1 cellular context compared by ENCODE assay signal in the genomic region with DNA sequence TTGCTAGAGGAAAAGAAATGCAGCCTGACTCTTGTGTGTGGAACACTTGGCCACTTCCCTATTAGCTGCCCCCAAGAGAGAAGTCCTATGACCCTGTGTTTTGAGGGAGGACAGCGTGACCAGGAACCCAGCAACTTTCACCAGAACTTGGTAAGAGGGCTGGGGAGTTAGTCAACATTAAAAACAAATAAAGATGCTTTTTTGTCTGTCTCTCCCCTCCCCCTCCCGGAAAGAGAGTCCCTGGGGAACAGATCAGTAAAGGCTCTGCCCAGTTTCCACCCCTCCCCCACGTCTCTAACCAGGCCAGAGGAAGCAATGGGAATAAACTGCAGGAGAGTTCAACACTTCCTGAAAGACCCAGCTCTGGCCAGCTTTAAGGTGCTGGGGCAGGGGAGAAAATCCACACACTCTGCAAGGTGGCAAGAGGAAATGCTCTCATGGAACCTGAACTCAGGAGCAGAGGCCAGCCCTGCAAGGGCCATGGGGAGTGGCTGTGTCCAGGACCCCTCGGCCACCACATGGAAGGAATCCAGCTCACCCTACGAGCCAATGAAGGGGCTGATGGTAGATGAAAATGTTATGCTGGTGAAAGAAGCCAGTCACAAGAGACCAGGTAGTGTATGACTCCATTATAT.
TF ChIP-seq lines count a peak whose summit lies in the region.

No MANE protein-coding gene starts in this region.

TF ChIP-seq in HepG2, 621 proteins besides CTCF, POLR2A, EP300 and RAD21 (continued from another document and continues in another):
- TF ChIP-seq, protein P1, sequence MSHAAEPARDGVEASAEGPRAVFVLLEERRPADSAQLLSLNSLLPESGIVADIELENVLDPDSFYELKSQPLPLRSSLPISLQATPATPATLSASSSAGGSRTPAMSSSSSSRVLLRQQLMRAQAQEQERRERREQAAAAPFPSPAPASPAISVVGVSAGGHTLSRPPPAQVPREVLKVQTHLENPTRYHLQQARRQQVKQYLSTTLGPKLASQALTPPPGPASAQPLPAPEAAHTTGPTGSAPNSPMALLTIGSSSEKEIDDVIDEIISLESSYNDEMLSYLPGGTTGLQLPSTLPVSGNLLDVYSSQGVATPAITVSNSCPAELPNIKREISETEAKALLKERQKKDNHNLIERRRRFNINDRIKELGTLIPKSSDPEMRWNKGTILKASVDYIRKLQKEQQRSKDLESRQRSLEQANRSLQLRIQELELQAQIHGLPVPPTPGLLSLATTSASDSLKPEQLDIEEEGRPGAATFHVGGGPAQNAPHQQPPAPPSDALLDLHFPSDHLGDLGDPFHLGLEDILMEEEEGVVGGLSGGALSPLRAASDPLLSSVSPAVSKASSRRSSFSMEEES (CRISPR knock-in tag; IDR thresholded peaks at IDR 0.05) = peak; percentile 72
- peak; percentile 66; the same call in 1 of the 2 replicates for TF ChIP-seq ZNF264 (CRISPR knock-in tag; IDR thresholded peaks at IDR 0.05)
- peak; percentile 87 for TF ChIP-seq PHF21A (CRISPR knock-in tag; IDR thresholded peaks at IDR 0.05)
- peak; percentile 44; the same call in 1 of the 2 replicates for TF ChIP-seq ESRRA (CRISPR knock-in tag; IDR thresholded peaks at IDR 0.05; ENCODE audit: low read depth)
- TF ChIP-seq XRCC5 (optimal IDR thresholded peaks at IDR 0.05; ENCODE audit: low read length) = peak; percentile 44
- peak; percentile 74; the same call in 1 of the 2 replicates for TF ChIP-seq SOX5 (CRISPR knock-in tag; IDR thresholded peaks at IDR 0.05; ENCODE audit: borderline replicate concordance)
- TF ChIP-seq, protein P2, sequence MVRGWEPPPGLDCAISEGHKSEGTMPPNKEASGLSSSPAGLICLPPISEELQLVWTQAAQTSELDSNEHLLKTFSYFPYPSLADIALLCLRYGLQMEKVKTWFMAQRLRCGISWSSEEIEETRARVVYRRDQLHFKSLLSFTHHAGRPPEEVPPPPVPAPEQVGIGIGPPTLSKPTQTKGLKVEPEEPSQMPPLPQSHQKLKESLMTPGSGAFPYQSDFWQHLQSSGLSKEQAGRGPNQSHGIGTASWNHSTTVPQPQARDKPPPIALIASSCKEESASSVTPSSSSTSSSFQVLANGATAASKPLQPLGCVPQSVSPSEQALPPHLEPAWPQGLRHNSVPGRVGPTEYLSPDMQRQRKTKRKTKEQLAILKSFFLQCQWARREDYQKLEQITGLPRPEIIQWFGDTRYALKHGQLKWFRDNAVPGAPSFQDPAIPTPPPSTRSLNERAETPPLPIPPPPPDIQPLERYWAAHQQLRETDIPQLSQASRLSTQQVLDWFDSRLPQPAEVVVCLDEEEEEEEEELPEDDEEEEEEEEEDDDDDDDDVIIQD (CRISPR knock-in tag; IDR thresholded peaks at IDR 0.05; ENCODE audit: low read depth) = peak; percentile 65; the same call in 1 of the 2 replicates
- TF ChIP-seq ZNF564 (CRISPR knock-in tag; IDR thresholded peaks at IDR 0.05) = no peak
- TF ChIP-seq ZNF317 (CRISPR knock-in tag; IDR thresholded peaks at IDR 0.05) = 0 out of 2 replicates have a peak, but pooled peaks have one; percentile 62
- TF ChIP-seq ARNTL (CRISPR knock-in tag; IDR thresholded peaks at IDR 0.05) = peak; percentile 61; the same call in 1 of the 2 replicates
- TF ChIP-seq, protein P3, sequence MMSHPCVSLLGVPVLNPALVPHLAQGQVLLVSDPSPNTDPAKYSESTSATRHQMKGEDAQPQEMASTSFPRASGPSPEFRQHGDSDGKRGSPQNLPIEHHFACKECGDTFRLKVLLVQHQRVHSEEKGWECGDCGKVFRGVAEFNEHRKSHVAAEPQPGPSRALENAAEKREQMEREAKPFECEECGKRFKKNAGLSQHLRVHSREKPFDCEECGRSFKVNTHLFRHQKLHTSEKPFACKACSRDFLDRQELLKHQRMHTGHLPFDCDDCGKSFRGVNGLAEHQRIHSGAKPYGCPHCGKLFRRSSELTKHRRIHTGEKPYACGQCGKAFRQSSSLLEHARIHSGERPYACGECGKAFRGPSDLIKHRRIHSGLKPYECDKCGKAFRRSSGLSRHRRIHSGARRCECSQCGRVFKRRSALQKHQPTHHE (CRISPR knock-in tag; IDR thresholded peaks at IDR 0.05; ENCODE audit: borderline replicate concordance) = 0 out of 2 replicates have a peak, but pooled peaks have one; percentile 41
- TF ChIP-seq KDM1A (CRISPR knock-in tag; IDR thresholded peaks at IDR 0.05) = no peak
- TF ChIP-seq SALL1 (CRISPR knock-in tag; IDR thresholded peaks at IDR 0.05) = peak; percentile 76
- no peak for TF ChIP-seq ZNF788 (CRISPR knock-in tag; IDR thresholded peaks at IDR 0.05; ENCODE audit: borderline replicate concordance)
- TF ChIP-seq, protein P4, sequence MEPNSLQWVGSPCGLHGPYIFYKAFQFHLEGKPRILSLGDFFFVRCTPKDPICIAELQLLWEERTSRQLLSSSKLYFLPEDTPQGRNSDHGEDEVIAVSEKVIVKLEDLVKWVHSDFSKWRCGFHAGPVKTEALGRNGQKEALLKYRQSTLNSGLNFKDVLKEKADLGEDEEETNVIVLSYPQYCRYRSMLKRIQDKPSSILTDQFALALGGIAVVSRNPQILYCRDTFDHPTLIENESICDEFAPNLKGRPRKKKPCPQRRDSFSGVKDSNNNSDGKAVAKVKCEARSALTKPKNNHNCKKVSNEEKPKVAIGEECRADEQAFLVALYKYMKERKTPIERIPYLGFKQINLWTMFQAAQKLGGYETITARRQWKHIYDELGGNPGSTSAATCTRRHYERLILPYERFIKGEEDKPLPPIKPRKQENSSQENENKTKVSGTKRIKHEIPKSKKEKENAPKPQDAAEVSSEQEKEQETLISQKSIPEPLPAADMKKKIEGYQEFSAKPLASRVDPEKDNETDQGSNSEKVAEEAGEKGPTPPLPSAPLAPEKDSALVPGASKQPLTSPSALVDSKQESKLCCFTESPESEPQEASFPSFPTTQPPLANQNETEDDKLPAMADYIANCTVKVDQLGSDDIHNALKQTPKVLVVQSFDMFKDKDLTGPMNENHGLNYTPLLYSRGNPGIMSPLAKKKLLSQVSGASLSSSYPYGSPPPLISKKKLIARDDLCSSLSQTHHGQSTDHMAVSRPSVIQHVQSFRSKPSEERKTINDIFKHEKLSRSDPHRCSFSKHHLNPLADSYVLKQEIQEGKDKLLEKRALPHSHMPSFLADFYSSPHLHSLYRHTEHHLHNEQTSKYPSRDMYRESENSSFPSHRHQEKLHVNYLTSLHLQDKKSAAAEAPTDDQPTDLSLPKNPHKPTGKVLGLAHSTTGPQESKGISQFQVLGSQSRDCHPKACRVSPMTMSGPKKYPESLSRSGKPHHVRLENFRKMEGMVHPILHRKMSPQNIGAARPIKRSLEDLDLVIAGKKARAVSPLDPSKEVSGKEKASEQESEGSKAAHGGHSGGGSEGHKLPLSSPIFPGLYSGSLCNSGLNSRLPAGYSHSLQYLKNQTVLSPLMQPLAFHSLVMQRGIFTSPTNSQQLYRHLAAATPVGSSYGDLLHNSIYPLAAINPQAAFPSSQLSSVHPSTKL (CRISPR knock-in tag; IDR thresholded peaks at IDR 0.05) = peak; percentile 86
- TF ChIP-seq THAP11 (CRISPR knock-in tag; IDR thresholded peaks at IDR 0.05) = 0 out of 2 replicates have a peak, but pooled peaks have one; percentile 35
- TF ChIP-seq SMARCC2 (IDR thresholded peaks at IDR 0.05) = no peak
- TF ChIP-seq, protein P5, sequence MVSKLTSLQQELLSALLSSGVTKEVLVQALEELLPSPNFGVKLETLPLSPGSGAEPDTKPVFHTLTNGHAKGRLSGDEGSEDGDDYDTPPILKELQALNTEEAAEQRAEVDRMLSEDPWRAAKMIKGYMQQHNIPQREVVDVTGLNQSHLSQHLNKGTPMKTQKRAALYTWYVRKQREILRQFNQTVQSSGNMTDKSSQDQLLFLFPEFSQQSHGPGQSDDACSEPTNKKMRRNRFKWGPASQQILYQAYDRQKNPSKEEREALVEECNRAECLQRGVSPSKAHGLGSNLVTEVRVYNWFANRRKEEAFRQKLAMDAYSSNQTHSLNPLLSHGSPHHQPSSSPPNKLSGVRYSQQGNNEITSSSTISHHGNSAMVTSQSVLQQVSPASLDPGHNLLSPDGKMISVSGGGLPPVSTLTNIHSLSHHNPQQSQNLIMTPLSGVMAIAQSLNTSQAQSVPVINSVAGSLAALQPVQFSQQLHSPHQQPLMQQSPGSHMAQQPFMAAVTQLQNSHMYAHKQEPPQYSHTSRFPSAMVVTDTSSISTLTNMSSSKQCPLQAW (CRISPR knock-in tag; IDR thresholded peaks at IDR 0.05) = peak; percentile 73
- TF ChIP-seq MLLT10 (CRISPR knock-in tag; IDR thresholded peaks at IDR 0.05) = no peak
- no peak for TF ChIP-seq ZNF552 (CRISPR knock-in tag; IDR thresholded peaks at IDR 0.05; ENCODE audit: borderline replicate concordance)
- peak; percentile 69 for TF ChIP-seq FOXA3 (CRISPR knock-in tag; IDR thresholded peaks at IDR 0.05)
- TF ChIP-seq, protein P6, sequence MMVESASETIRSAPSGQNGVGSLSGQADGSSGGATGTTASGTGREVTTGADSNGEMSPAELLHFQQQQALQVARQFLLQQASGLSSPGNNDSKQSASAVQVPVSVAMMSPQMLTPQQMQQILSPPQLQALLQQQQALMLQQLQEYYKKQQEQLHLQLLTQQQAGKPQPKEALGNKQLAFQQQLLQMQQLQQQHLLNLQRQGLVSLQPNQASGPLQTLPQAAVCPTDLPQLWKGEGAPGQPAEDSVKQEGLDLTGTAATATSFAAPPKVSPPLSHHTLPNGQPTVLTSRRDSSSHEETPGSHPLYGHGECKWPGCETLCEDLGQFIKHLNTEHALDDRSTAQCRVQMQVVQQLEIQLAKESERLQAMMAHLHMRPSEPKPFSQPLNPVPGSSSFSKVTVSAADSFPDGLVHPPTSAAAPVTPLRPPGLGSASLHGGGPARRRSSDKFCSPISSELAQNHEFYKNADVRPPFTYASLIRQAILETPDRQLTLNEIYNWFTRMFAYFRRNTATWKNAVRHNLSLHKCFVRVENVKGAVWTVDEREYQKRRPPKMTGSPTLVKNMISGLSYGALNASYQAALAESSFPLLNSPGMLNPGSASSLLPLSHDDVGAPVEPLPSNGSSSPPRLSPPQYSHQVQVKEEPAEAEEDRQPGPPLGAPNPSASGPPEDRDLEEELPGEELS (CRISPR knock-in tag; IDR thresholded peaks at IDR 0.05) = peak; percentile 81
- 0 out of 2 replicates have a peak, but pooled peaks have one; percentile 41 for TF ChIP-seq MAZ (IDR thresholded peaks at IDR 0.05; ENCODE audit: borderline replicate concordance, low read depth, low read length)
- TF ChIP-seq MAZ (CRISPR knock-in tag; IDR thresholded peaks at IDR 0.05; ENCODE audit: low read depth) = no peak
- no peak for TF ChIP-seq MTF2 (CRISPR knock-in tag; IDR thresholded peaks at IDR 0.05; ENCODE audit: borderline replicate concordance)
- TF ChIP-seq NFKBIZ (CRISPR knock-in tag; IDR thresholded peaks at IDR 0.05) = 0 out of 2 replicates have a peak, but pooled peaks have one; percentile 22
- TF ChIP-seq, protein P7, sequence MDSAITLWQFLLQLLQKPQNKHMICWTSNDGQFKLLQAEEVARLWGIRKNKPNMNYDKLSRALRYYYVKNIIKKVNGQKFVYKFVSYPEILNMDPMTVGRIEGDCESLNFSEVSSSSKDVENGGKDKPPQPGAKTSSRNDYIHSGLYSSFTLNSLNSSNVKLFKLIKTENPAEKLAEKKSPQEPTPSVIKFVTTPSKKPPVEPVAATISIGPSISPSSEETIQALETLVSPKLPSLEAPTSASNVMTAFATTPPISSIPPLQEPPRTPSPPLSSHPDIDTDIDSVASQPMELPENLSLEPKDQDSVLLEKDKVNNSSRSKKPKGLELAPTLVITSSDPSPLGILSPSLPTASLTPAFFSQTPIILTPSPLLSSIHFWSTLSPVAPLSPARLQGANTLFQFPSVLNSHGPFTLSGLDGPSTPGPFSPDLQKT (CRISPR knock-in tag; IDR thresholded peaks at IDR 0.05; ENCODE audit: borderline replicate concordance) = no peak
- TF ChIP-seq, protein P8, sequence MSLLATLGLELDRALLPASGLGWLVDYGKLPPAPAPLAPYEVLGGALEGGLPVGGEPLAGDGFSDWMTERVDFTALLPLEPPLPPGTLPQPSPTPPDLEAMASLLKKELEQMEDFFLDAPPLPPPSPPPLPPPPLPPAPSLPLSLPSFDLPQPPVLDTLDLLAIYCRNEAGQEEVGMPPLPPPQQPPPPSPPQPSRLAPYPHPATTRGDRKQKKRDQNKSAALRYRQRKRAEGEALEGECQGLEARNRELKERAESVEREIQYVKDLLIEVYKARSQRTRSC (CRISPR knock-in tag; IDR thresholded peaks at IDR 0.05; ENCODE audit: low read depth) = no peak
- TF ChIP-seq ZFP1 (CRISPR knock-in tag; IDR thresholded peaks at IDR 0.05) = peak; percentile 58; the same call in 1 of the 2 replicates
- TF ChIP-seq, protein P9, sequence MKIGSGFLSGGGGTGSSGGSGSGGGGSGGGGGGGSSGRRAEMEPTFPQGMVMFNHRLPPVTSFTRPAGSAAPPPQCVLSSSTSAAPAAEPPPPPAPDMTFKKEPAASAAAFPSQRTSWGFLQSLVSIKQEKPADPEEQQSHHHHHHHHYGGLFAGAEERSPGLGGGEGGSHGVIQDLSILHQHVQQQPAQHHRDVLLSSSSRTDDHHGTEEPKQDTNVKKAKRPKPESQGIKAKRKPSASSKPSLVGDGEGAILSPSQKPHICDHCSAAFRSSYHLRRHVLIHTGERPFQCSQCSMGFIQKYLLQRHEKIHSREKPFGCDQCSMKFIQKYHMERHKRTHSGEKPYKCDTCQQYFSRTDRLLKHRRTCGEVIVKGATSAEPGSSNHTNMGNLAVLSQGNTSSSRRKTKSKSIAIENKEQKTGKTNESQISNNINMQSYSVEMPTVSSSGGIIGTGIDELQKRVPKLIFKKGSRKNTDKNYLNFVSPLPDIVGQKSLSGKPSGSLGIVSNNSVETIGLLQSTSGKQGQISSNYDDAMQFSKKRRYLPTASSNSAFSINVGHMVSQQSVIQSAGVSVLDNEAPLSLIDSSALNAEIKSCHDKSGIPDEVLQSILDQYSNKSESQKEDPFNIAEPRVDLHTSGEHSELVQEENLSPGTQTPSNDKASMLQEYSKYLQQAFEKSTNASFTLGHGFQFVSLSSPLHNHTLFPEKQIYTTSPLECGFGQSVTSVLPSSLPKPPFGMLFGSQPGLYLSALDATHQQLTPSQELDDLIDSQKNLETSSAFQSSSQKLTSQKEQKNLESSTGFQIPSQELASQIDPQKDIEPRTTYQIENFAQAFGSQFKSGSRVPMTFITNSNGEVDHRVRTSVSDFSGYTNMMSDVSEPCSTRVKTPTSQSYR (CRISPR knock-in tag; IDR thresholded peaks at IDR 0.05; ENCODE audit: borderline replicate concordance) = peak; percentile 99
- 0 out of 2 replicates have a peak, but pooled peaks have one; percentile 25 for TF ChIP-seq ZNF629 (CRISPR knock-in tag; conservative IDR thresholded peaks at IDR 0.05)
- TF ChIP-seq SMAD9 (CRISPR knock-in tag; IDR thresholded peaks at IDR 0.05) = no peak
- TF ChIP-seq, protein P10, sequence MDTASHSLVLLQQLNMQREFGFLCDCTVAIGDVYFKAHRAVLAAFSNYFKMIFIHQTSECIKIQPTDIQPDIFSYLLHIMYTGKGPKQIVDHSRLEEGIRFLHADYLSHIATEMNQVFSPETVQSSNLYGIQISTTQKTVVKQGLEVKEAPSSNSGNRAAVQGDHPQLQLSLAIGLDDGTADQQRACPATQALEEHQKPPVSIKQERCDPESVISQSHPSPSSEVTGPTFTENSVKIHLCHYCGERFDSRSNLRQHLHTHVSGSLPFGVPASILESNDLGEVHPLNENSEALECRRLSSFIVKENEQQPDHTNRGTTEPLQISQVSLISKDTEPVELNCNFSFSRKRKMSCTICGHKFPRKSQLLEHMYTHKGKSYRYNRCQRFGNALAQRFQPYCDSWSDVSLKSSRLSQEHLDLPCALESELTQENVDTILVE (CRISPR knock-in tag; IDR thresholded peaks at IDR 0.05) = 0 out of 2 replicates have a peak, but pooled peaks have one; percentile 51
- TF ChIP-seq ZBTB1 (CRISPR knock-in tag; IDR thresholded peaks at IDR 0.05; ENCODE audit: borderline replicate concordance) = no peak
- TF ChIP-seq ZNF232 (CRISPR knock-in tag; IDR thresholded peaks at IDR 0.05; ENCODE audit: borderline replicate concordance) = 0 out of 2 replicates have a peak, but pooled peaks have one; percentile 54
- TF ChIP-seq KMT2B (CRISPR knock-in tag; IDR thresholded peaks at IDR 0.05) = no peak
